ENCODE assay signal across 1 cellular context in genomic region chr6:95574811-95575210, GRCh38.
TF ChIP-seq lines count a peak whose summit lies in the region.

No MANE protein-coding gene starts in this region.

TF ChIP-seq in IMR-90, 13 proteins besides CTCF, POLR2A, EP300 and RAD21:
- TF ChIP-seq MAFK (IDR thresholded peaks at IDR 0.05; ENCODE audit: low read depth, low read length) (no peak), CEBPB (IDR thresholded peaks at IDR 0.05; ENCODE audit: low read depth, low read length) (peak; percentile 98)
